9 cellular contexts compared by ENCODE assay signal in the genomic region with DNA sequence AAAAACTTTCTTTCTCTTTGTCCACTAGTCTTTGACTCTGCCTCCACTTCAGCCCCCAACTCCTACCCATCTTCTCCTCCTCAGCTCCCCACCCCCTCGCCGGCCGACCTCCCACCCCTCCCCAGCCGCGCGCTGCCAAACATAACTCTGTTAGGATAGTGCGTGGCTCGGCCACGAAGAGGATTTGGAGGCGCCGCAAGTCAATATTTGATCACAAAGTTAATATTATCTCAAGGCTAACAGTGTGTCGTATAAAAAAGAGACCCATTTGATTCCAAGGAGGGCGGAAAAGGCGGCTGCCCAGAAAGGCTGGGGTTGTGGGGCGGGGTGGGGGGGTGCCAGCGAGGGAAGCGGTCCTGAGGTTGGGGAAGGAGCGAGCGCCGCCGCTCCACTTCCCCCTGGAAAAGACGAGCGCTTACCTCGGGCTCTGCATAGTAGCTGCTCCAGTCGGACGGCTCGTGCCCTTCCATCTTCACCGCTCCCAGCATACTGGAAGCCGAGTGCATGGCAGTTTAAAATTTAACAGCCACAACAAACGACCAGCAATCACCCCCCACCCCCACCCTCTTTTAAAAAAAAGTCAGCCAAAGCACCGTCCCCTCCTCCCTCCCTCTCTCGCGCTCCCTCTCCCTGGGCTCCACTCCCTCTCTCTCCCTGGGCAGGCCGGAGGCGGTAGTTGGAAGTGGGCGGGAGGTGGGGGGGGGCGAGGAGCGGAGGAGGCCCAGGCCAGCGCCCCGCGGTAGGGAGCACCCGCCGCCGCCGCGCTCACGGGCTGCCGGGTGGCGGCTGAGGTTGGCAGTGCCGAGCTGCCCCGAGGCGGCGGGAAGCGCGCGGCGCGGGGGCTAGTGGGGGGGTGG. TPM values are rescaled to one million over a fixed set of nuclear protein-coding genes. Genes with fewer than 3 reads are reported as not detected.
DNase-seq lines count a peak whose midpoint lies in the region; ATAC-seq and TF ChIP-seq lines count a peak whose summit lies in the region.
"Had no signal": no experiment of that assay in that cellular context is flagged by ENCODE, and none has a peak within 500 bp of the region (broad histone marks: within the 10 kb centered on the region; RNA-seq: fewer than 3 reads in every experiment).

Gene FOXA2, minus strand, starts transcription at position 800 of the 857 bp plus-strand sequence. Its CDS starts 294 bp downstream, at position 506.

- peak within 1 kb of the TSS; percentile 40 for H3K4me2 ChIP-seq in HCT116 (ENCODE audit: low read length)

- H3K4me1 ChIP-seq in HCT116 (ENCODE audit: control insufficient read depth in 1 of 2, insufficient read depth in 2 of 2, low read length in 2 of 2) = no peaks in the 10 kb centered on the region
- H3K4me1 ChIP-seq in prostate gland (replicated peaks) = peaks cover 3% of the 10 kb centered on the region

- H3K9ac ChIP-seq in HCT116 (ENCODE audit: low read length) = no peak within 1 kb of the TSS

- CTCF ChIA-PET in HCT116 (lab: Charles Lee) = interaction anchor here (0.5 kb wide), 1 partner anchor 10 kb away, joined by 3 read pairs; no protein-coding TSS in a partner anchor

- H3K9me2 ChIP-seq in HCT116 (ENCODE audit: insufficient read depth) = no peaks in the 10 kb centered on the region

- H3K27me3 ChIP-seq in HCT116 (ENCODE audit: insufficient read depth, low read length) (peaks cover under 1% of the 10 kb centered on the region; the same call in 1 of the 2 replicates), prostate gland (replicated peaks; ENCODE audit: insufficient read depth) (peaks cover 44% of the 10 kb centered on the region)

- no peak within 1 kb of the TSS for H3K4me3 ChIP-seq in HCT116 (replicated peaks in 1 of 2; ENCODE audit: low read depth in 1 of 2, low read length in 2 of 2)
- peak within 1 kb of the TSS; percentile 5 to 26 for H3K4me3 ChIP-seq in prostate gland

- TF ChIP-seq POLR2A in HCT116 (IDR thresholded peaks at IDR 0.05; ENCODE audit: borderline replicate concordance, extremely low read depth, insufficient read depth, insufficient read length) (no peak), prostate gland (IDR thresholded peaks at IDR 0.05) (no peak)

- intact Hi-C loops in HCT116 (cut with micrococcal nuclease) (no loop called here), prostate gland (cut with DNase I) (no loop called here)

- TF ChIP-seq RAD21 in HCT116 (IDR thresholded peaks at IDR 0.05; ENCODE audit: low read depth) = no peak

- H3K27ac ChIP-seq in HCT116 (ENCODE audit: low read depth, low read length) (no peak within 1 kb of the TSS), epithelial cell of prostate (peak within 1 kb of the TSS; percentile 64), prostate gland (no peak within 1 kb of the TSS)

- TF ChIP-seq CTCF in HCT116 (IDR thresholded peaks at IDR 0.05 in 2 of 3, conservative IDR thresholded peaks at IDR 0.05 in 1 of 3; ENCODE audit: borderline replicate concordance in 1 of 3, insufficient read depth in 1 of 3, low read depth in 2 of 3, low read length in 2 of 3) (no peak), prostate gland (IDR thresholded peaks at IDR 0.05) (no peak)

- ATAC-seq in HCT116 (peak; percentile 58), GM21390 (IDR thresholded peaks at IDR 0.05; ENCODE audit: unreplicated experiment) (no peak), GM18519 (IDR thresholded peaks at IDR 0.05; ENCODE audit: low FRiP score, unreplicated experiment) (no peak), GM21528 (IDR thresholded peaks at IDR 0.05; ENCODE audit: low FRiP score, unreplicated experiment) (no peak)

- H3K36me3 ChIP-seq in HCT116 (ENCODE audit: control insufficient read depth in 1 of 2, insufficient read depth in 2 of 2, low read length in 2 of 2) (no peaks in the 10 kb centered on the region), prostate gland (no peaks in the 10 kb centered on the region)

- POLR2A ChIA-PET in HCT116 (lab: Charles Lee) = interaction anchor here (0.7 kb wide), 1 partner anchor 102 kb away, joined by 3 read pairs; no protein-coding TSS in a partner anchor

- no peaks in the 10 kb centered on the region for H3K9me3 ChIP-seq in HCT116 (ENCODE audit: control insufficient read depth in 1 of 2, insufficient read depth in 1 of 2, low read depth in 1 of 2, low read length in 2 of 2)
- no peaks in the 10 kb centered on the region for H3K9me3 ChIP-seq in prostate gland

- no peaks in the 10 kb centered on the region for H3K79me2 ChIP-seq in HCT116 (ENCODE audit: insufficient read depth, low read length)

- no TSS peak for BruUV-seq in HCT116 (replicated peaks; lab: Mats Ljungman, UMichigan)

- H4K20me1 ChIP-seq in HCT116 (ENCODE audit: insufficient read depth) = no peaks in the 10 kb centered on the region

- DNase-seq in HCT116 (ENCODE audit: low read depth, low spot score) (no peak), NCI-H2196 (lab: John Stamatoyannopoulos, UW; ENCODE audit: unreplicated experiment) (peak; percentile 86), epithelial cell of prostate (ENCODE audit: low read depth, low spot score) (no peak), prostate gland (ENCODE audit: low spot score) (no peak), NCI-H524 (lab: John Stamatoyannopoulos, UW) (no peak)
- DNase-seq: NCI-H2227 treated with DMSO at 0.1 percent for 48 hours had no signal

- RAD21 ChIA-PET in HCT116 (lab: Charles Lee; ENCODE audit: low non-redundant PET in 1 of 2, low total read pairs in 2 of 2, uncharacterized antibody in 2 of 2, unreplicated experiment in 2 of 2) = interaction anchor here in 1 of 2 experiments (0.6 kb wide), 1 partner anchor 102 kb away, joined by 5 read pairs; no protein-coding TSS in a partner anchor

- WGBS in prostate gland = under 1% methylated on average over 36 of the region's 58 CpGs

- no peak within 1 kb of the TSS for H2AFZ ChIP-seq in HCT116 (ENCODE audit: low read depth, low read length, poor library complexity, severe bottlenecking)

TF ChIP-seq in HCT116, 20 proteins besides CTCF, POLR2A, EP300 and RAD21 (continues in another document):
- no peak for TF ChIP-seq POLR2AphosphoS5 (IDR thresholded peaks at IDR 0.05; ENCODE audit: low read depth, low read length)
- no peak for TF ChIP-seq EGR1 (IDR thresholded peaks at IDR 0.05; ENCODE audit: low read depth)
- TF ChIP-seq MAX (IDR thresholded peaks at IDR 0.05) = no peak
- no peak for TF ChIP-seq CEBPB (IDR thresholded peaks at IDR 0.05; ENCODE audit: low read depth)
- TF ChIP-seq, protein P1, sequence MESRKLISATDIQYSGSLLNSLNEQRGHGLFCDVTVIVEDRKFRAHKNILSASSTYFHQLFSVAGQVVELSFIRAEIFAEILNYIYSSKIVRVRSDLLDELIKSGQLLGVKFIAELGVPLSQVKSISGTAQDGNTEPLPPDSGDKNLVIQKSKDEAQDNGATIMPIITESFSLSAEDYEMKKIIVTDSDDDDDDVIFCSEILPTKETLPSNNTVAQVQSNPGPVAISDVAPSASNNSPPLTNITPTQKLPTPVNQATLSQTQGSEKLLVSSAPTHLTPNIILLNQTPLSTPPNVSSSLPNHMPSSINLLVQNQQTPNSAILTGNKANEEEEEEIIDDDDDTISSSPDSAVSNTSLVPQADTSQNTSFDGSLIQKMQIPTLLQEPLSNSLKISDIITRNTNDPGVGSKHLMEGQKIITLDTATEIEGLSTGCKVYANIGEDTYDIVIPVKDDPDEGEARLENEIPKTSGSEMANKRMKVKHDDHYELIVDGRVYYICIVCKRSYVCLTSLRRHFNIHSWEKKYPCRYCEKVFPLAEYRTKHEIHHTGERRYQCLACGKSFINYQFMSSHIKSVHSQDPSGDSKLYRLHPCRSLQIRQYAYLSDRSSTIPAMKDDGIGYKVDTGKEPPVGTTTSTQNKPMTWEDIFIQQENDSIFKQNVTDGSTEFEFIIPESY (IDR thresholded peaks at IDR 0.05; ENCODE audit: extremely low read depth, insufficient replicate concordance, low read length) = no peak
- TF ChIP-seq ZNF274 (IDR thresholded peaks at IDR 0.05; ENCODE audit: low read depth, low read length) = no peak
- TF ChIP-seq EZH2phosphoT487 (IDR thresholded peaks at IDR 0.05; ENCODE audit: borderline replicate concordance) = no peak
- TF ChIP-seq YY1 (IDR thresholded peaks at IDR 0.05; ENCODE audit: extremely low read depth, insufficient replicate concordance, low read depth, low read length) = no peak
- TF ChIP-seq, protein P2, sequence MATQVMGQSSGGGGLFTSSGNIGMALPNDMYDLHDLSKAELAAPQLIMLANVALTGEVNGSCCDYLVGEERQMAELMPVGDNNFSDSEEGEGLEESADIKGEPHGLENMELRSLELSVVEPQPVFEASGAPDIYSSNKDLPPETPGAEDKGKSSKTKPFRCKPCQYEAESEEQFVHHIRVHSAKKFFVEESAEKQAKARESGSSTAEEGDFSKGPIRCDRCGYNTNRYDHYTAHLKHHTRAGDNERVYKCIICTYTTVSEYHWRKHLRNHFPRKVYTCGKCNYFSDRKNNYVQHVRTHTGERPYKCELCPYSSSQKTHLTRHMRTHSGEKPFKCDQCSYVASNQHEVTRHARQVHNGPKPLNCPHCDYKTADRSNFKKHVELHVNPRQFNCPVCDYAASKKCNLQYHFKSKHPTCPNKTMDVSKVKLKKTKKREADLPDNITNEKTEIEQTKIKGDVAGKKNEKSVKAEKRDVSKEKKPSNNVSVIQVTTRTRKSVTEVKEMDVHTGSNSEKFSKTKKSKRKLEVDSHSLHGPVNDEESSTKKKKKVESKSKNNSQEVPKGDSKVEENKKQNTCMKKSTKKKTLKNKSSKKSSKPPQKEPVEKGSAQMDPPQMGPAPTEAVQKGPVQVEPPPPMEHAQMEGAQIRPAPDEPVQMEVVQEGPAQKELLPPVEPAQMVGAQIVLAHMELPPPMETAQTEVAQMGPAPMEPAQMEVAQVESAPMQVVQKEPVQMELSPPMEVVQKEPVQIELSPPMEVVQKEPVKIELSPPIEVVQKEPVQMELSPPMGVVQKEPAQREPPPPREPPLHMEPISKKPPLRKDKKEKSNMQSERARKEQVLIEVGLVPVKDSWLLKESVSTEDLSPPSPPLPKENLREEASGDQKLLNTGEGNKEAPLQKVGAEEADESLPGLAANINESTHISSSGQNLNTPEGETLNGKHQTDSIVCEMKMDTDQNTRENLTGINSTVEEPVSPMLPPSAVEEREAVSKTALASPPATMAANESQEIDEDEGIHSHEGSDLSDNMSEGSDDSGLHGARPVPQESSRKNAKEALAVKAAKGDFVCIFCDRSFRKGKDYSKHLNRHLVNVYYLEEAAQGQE (IDR thresholded peaks at IDR 0.05; ENCODE audit: low read depth) = no peak
- no peak for TF ChIP-seq SP1 (IDR thresholded peaks at IDR 0.05; ENCODE audit: low read depth)
- no peak for TF ChIP-seq CBX3 (IDR thresholded peaks at IDR 0.05; ENCODE audit: low read depth)
- no peak for TF ChIP-seq JUND (IDR thresholded peaks at IDR 0.05)
- no peak for TF ChIP-seq EZH2 (IDR thresholded peaks at IDR 0.05)
- no peak for TF ChIP-seq SIN3A (IDR thresholded peaks at IDR 0.05; ENCODE audit: low read depth)

RNA-seq across cellular contexts. Expression of gene FOXA2, which starts in this region (rescaled TPM):
- total RNA-seq in HCT116 (2021; ENCODE audit: unreplicated experiment) = 0.10 TPM
- 0.04 TPM in 1 of 2 replicates, not detected in the other for polyA plus RNA-seq in HCT116 (2012)
- total RNA-seq in prostate gland = under 1 TPM; 0.34 to 0.59 TPM

Comparison
In these comparisons a context has a peak if more than half of its experiments do, and no peak if none do; other contexts are left out.
1. Peak in ATAC-seq and H3K4me2 ChIP-seq in HCT116; RNA of the gene not detected or under 1 TPM.
2. H3K4me3 ChIP-seq: peak in prostate gland (2 of 2); none in HCT116 (0 of 2).